ENCODE assay signal across 10 cellular contexts in genomic region chr10:98790817-98791216, GRCh38.
DNase-seq lines count a peak whose midpoint lies in the region; ATAC-seq and TF ChIP-seq lines count a peak whose summit lies in the region.
"Had no signal": no experiment of that assay in that cellular context is flagged by ENCODE, and none has a peak within 500 bp of the region (broad histone marks: within the 10 kb centered on the region; RNA-seq: fewer than 3 reads in every experiment).

No MANE protein-coding gene starts in this region.

- no peaks in the 10 kb centered on the region for H3K9me3 Mint-ChIP-seq in osteocyte (ENCODE audit: unreplicated experiment)

- no peaks in the 10 kb centered on the region for H3K4me1 Mint-ChIP-seq in osteocyte (ENCODE audit: unreplicated experiment)
- H3K4me1 Mint-ChIP-seq: activated CD4-positive, alpha-beta T cell treated with anti-CD3 and anti-CD28 coated beads for 36 hours had no signal

- no peaks in the 10 kb centered on the region for H3K27me3 ChIP-seq in gastrocnemius medialis
- H3K27me3 ChIP-seq in lower lobe of right lung (ENCODE audit: low read depth) = no peaks in the 10 kb centered on the region
- H3K27me3 ChIP-seq: MG63 had no signal

- intact Hi-C loops in gastrocnemius medialis (cut with DNase I; ENCODE audit: low total_unique reads) (no loop called here), lower lobe of right lung (cut with DNase I) (no loop called here), left ventricle myocardium superior (cut with micrococcal nuclease) (no loop called here)

- no peak overlapping the region for H3K27ac Mint-ChIP-seq in osteocyte (ENCODE audit: unreplicated experiment)
- H3K27ac Mint-ChIP-seq: activated CD4-positive, alpha-beta T cell treated with anti-CD3 and anti-CD28 coated beads for 36 hours had no signal

- no peak overlapping the region for H3K4me3 Mint-ChIP-seq in osteocyte (ENCODE audit: unreplicated experiment)
- H3K4me3 Mint-ChIP-seq: activated CD4-positive, alpha-beta T cell treated with anti-CD3 and anti-CD28 coated beads for 36 hours had no signal

- ATAC-seq in gastrocnemius medialis (no peak), lower lobe of right lung (no peak), left ventricle myocardium superior (no peak)
- ATAC-seq: activated CD4-positive, alpha-beta T cell treated with anti-CD3 and anti-CD28 coated beads for 36 hours had no signal

- in situ Hi-C loops in gastrocnemius medialis (cut with MboI; ENCODE audit: low sequenced_read_pairs in 4 of 4) = no loop called here

- H3K4me3 ChIP-seq in cardiac fibroblast (replicated peaks in 1 of 2; ENCODE audit: low read depth in 2 of 2, low read length in 2 of 2) (no peak overlapping the region), gastrocnemius medialis (no peak overlapping the region), lower lobe of right lung (no peak overlapping the region)
- H3K4me3 ChIP-seq: MG63 had no signal

- no peaks in the 10 kb centered on the region for H3K27me3 Mint-ChIP-seq in osteocyte (ENCODE audit: unreplicated experiment)

- no peaks in the 10 kb centered on the region for H3K36me3 Mint-ChIP-seq in osteocyte (ENCODE audit: unreplicated experiment)

- no peaks in the 10 kb centered on the region for H3K36me3 ChIP-seq in gastrocnemius medialis
- no peaks in the 10 kb centered on the region for H3K36me3 ChIP-seq in lower lobe of right lung
- H3K36me3 ChIP-seq: MG63 had no signal

- H3K4me1 ChIP-seq in gastrocnemius medialis (no peaks in the 10 kb centered on the region), lower lobe of right lung (no peaks in the 10 kb centered on the region)

- H3K27ac ChIP-seq in gastrocnemius medialis (no peak overlapping the region), lower lobe of right lung (no peak overlapping the region)

- DNase-seq in NCI-H1092 treated with DMSO at 0.1 percent for 48 hours (lab: John Stamatoyannopoulos, UW) (peak; percentile 7), NCI-H1092 (lab: John Stamatoyannopoulos, UW) (no peak), NCI-H1694 (lab: John Stamatoyannopoulos, UW) (peak; percentile 4), cardiac fibroblast (ENCODE audit: low read depth in 2 of 2) (peak; percentile 1 to 5), osteocyte (ENCODE audit: extremely low spot score, unreplicated experiment) (no peak), gastrocnemius medialis (no peak), lower lobe of right lung (no peak), left ventricle myocardium superior (no peak)
- DNase-seq: activated CD4-positive, alpha-beta T cell treated with anti-CD3 and anti-CD28 coated beads for 36 hours; MG63 had no signal

- TF ChIP-seq POLR2A in gastrocnemius medialis (IDR thresholded peaks at IDR 0.05) = no peak

- TF ChIP-seq CTCF in cardiac fibroblast (IDR thresholded peaks at IDR 0.05; ENCODE audit: low read depth, low read length) = no peak
- TF ChIP-seq CTCF in osteocyte (IDR thresholded peaks at IDR 0.05) = peak; percentile 31
- TF ChIP-seq CTCF in gastrocnemius medialis (IDR thresholded peaks at IDR 0.05 in 4 of 5, conservative IDR thresholded peaks at IDR 0.05 in 1 of 5) = no peak
- no peak for TF ChIP-seq CTCF in lower lobe of right lung (IDR thresholded peaks at IDR 0.05)

- H3K9me3 ChIP-seq in gastrocnemius medialis (no peaks in the 10 kb centered on the region), lower lobe of right lung (no peaks in the 10 kb centered on the region)
- H3K9me3 ChIP-seq: MG63 had no signal

Comparison
In these comparisons a context has a peak if more than half of its experiments do, and no peak if none do; other contexts are left out.
1. DNase-seq: peak in NCI-H1092 treated with DMSO at 0.1 percent for 48 hours (single experiment), NCI-H1694 (single experiment) and cardiac fibroblast (2 of 2); none in NCI-H1092 (single experiment), osteocyte (single experiment), gastrocnemius medialis (0 of 2), lower lobe of right lung (single experiment) and left ventricle myocardium superior (single experiment).